In the genomic region with DNA sequence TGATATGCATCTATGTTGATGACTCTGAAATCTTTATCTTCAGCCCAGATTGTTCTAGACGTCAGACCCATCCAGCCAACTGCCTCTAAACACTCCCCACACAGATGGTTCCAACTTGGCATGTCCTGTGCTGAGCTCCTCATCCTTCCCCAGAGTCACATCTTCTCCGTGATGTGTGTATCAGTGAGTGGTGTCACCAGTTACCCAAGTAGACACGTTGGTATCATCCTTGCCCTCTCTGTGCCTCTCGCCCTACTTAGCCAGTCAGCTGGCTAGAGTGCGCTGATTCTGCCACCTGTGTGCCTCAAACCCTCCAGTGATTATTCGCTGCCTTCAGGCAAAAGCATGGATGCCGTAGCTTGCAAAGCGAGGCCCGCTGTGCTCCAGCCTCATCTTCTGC, we compare ENCODE assay signal across 18 cellular contexts. TPM values are rescaled to one million over a fixed set of nuclear protein-coding genes. Genes with fewer than 3 reads are reported as not detected.
DNase-seq lines count a peak whose midpoint lies in the region; ATAC-seq and TF ChIP-seq lines count a peak whose summit lies in the region.
"Had no signal": no experiment of that assay in that cellular context is flagged by ENCODE, and none has a peak within 500 bp of the region (broad histone marks: within the 10 kb centered on the region; RNA-seq: fewer than 3 reads in every experiment).

No MANE protein-coding gene starts in this region.

- intact Hi-C loops in activated CD4-positive, alpha-beta T cell treated with anti-CD3 and anti-CD28 coated beads for 36 hours (cut with DNase I, micrococcal nuclease): no loop called here

- H3K36me3 Mint-ChIP-seq in activated CD4-positive, alpha-beta T cell treated with anti-CD3 and anti-CD28 coated beads for 36 hours (ENCODE audit: low read depth): peaks cover 37% of the 10 kb centered on the region
- H3K36me3 Mint-ChIP-seq in T-helper 2 cell treated with Interferon-gamma antibody and Interleukin-4, amounts not matched to agents 5 μg/mL and 100 μg/mL, for 36 hours (ENCODE audit: low read depth): peaks cover 54% of the 10 kb centered on the region
- H3K36me3 Mint-ChIP-seq in endothelial cell (ENCODE audit: low read depth, unreplicated experiment): peaks cover 26% of the 10 kb centered on the region

- H3K27me3 ChIP-seq in MG63: no peaks in the 10 kb centered on the region
- H3K27me3 ChIP-seq: hepatocyte, ovary, tibial artery had no signal

- H3K9me3 ChIP-seq in MG63: no peaks in the 10 kb centered on the region
- H3K9me3 ChIP-seq: ovary, tibial artery had no signal

- peak; percentile 37 for ATAC-seq in activated CD4-positive, alpha-beta T cell treated with anti-CD3 and anti-CD28 coated beads for 36 hours
- peak; percentile 55 for ATAC-seq in stimulated activated naive CD8-positive, alpha-beta T cell treated with anti-CD3 and anti-CD28 coated beads, Interleukin-15, Interleukin-2, amounts not matched to agents 100 U/mL and 50 U/mL, for 24 hours
- ATAC-seq in HG03159 (IDR thresholded peaks at IDR 0.05; ENCODE audit: unreplicated experiment): no peak

- POLR2A ChIA-PET in activated CD4-positive, alpha-beta T cell treated with anti-CD3 and anti-CD28 coated beads for 36 hours (lab: Charles Lee): no interaction called here

- DNase-seq in activated CD4-positive, alpha-beta T cell treated with anti-CD3 and anti-CD28 coated beads for 36 hours: no peak
- DNase-seq in activated CD4-positive, alpha-beta T cell treated with anti-CD3 and anti-CD28 coated beads for 4 hours: no peak
- DNase-seq in T-helper 2 cell treated with Interferon-gamma antibody and Interleukin-4, amounts not matched to agents 5 μg/mL and 100 μg/mL, for 36 hours (ENCODE audit: low spot score): no peak
- DNase-seq in endothelial cell (ENCODE audit: low spot score): no peak
- DNase-seq in stimulated activated naive CD8-positive, alpha-beta T cell treated with anti-CD3 and anti-CD28 coated beads, Interleukin-15, Interleukin-2, amounts not matched to agents 100 U/mL and 50 U/mL, for 24 hours: no peak
- no peak for DNase-seq in MG63
- DNase-seq in stimulated activated CD4-positive, alpha-beta T cell treated with anti-CD3 and anti-CD28 coated beads, Interleukin-12 subunit alpha, Interleukin-12 subunit beta, amount 100 ng/mL, for 4 hours: no peak
- DNase-seq: 8988T; activated CD8-positive, alpha-beta memory T cell treated with anti-CD3 and anti-CD28 coated beads, Interleukin-2, amount 50 U/mL, for 4 hours; NCI-H1105 treated with DMSO at 0.1 percent for 48 hours; ovary; RPMI8226; stimulated activated CD4-positive, alpha-beta T cell treated with anti-CD3 and anti-CD28 coated beads, Interleukin-4, amount 100 ng/mL, for 24 hours; stimulated activated CD8-positive, alpha-beta memory T cell treated with anti-CD3 and anti-CD28 coated beads, Interleukin-4, amount 100 ng/mL, for 48 hours; tibial artery had no signal

- CTCF ChIA-PET in activated CD4-positive, alpha-beta T cell treated with anti-CD3 and anti-CD28 coated beads for 36 hours (lab: Charles Lee): no interaction called here

- no peaks in the 10 kb centered on the region for H3K36me3 ChIP-seq in MG63
- H3K36me3 ChIP-seq: ovary had no signal

- H3K4me3 Mint-ChIP-seq in activated CD4-positive, alpha-beta T cell treated with anti-CD3 and anti-CD28 coated beads for 36 hours: no peak overlapping the region
- H3K4me3 Mint-ChIP-seq in T-helper 2 cell treated with Interferon-gamma antibody and Interleukin-4, amounts not matched to agents 5 μg/mL and 100 μg/mL, for 36 hours: peak overlapping the region; percentile 69
- peak overlapping the region; percentile 12 for H3K4me3 Mint-ChIP-seq in endothelial cell (ENCODE audit: unreplicated experiment)
- H3K4me3 Mint-ChIP-seq: mesothelial cell of epicardium had no signal

- TF ChIP-seq CTCF in endothelial cell (IDR thresholded peaks at IDR 0.05; ENCODE audit: unreplicated experiment): no peak

- no peaks in the 10 kb centered on the region for H3K27me3 Mint-ChIP-seq in activated CD4-positive, alpha-beta T cell treated with anti-CD3 and anti-CD28 coated beads for 36 hours
- no peaks in the 10 kb centered on the region for H3K27me3 Mint-ChIP-seq in T-helper 2 cell treated with Interferon-gamma antibody and Interleukin-4, amounts not matched to agents 5 μg/mL and 100 μg/mL, for 36 hours (ENCODE audit: low read depth)
- H3K27me3 Mint-ChIP-seq in endothelial cell (ENCODE audit: unreplicated experiment): peaks cover 3% of the 10 kb centered on the region

- no peak overlapping the region for H3K4me3 ChIP-seq in MG63
- H3K4me3 ChIP-seq: hepatocyte, ovary, tibial artery had no signal

- H3K9me3 Mint-ChIP-seq in activated CD4-positive, alpha-beta T cell treated with anti-CD3 and anti-CD28 coated beads for 36 hours (ENCODE audit: low read depth): no peaks in the 10 kb centered on the region
- peaks cover 8% of the 10 kb centered on the region for H3K9me3 Mint-ChIP-seq in T-helper 2 cell treated with Interferon-gamma antibody and Interleukin-4, amounts not matched to agents 5 μg/mL and 100 μg/mL, for 36 hours
- no peaks in the 10 kb centered on the region for H3K9me3 Mint-ChIP-seq in endothelial cell (ENCODE audit: unreplicated experiment)
- H3K9me3 Mint-ChIP-seq: mesothelial cell of epicardium had no signal

- peaks cover 22% of the 10 kb centered on the region for H3K4me1 Mint-ChIP-seq in activated CD4-positive, alpha-beta T cell treated with anti-CD3 and anti-CD28 coated beads for 36 hours
- H3K4me1 Mint-ChIP-seq in T-helper 2 cell treated with Interferon-gamma antibody and Interleukin-4, amounts not matched to agents 5 μg/mL and 100 μg/mL, for 36 hours (ENCODE audit: low read depth): peaks cover 38% of the 10 kb centered on the region
- H3K4me1 Mint-ChIP-seq in endothelial cell (ENCODE audit: unreplicated experiment): peaks cover 9% of the 10 kb centered on the region
- H3K4me1 Mint-ChIP-seq: mesothelial cell of epicardium had no signal

- H3K27ac Mint-ChIP-seq in activated CD4-positive, alpha-beta T cell treated with anti-CD3 and anti-CD28 coated beads for 36 hours: peak overlapping the region; percentile 44
- H3K27ac Mint-ChIP-seq in T-helper 2 cell treated with Interferon-gamma antibody and Interleukin-4, amounts not matched to agents 5 μg/mL and 100 μg/mL, for 36 hours: peak overlapping the region; percentile 96
- peak overlapping the region; percentile 10 for H3K27ac Mint-ChIP-seq in endothelial cell (ENCODE audit: unreplicated experiment)
- H3K27ac Mint-ChIP-seq: mesothelial cell of epicardium had no signal

RNA-seq across cellular contexts. Expression of gene PRIMPOL, which starts 18.6 kb away (rescaled TPM):
- 10 to 100 TPM; 20.4 to 24.3 TPM for total RNA-seq in activated CD4-positive, alpha-beta T cell treated with anti-CD3 and anti-CD28 coated beads for 36 hours
- 12.3 TPM for total RNA-seq in endothelial cell (ENCODE audit: unreplicated experiment)
- total RNA-seq in MG63 (2014; rRNA removed; shearing (Covaris generic); ENCODE audit: low replicate concordance): 15.8 and 21.3 TPM in 2 replicates

RNA-seq across cellular contexts. Expression of gene CASP3, which starts 18.8 kb away (rescaled TPM):
- 10 to 100 TPM; 44.3 to 65.7 TPM for total RNA-seq in activated CD4-positive, alpha-beta T cell treated with anti-CD3 and anti-CD28 coated beads for 36 hours
- total RNA-seq in endothelial cell (ENCODE audit: unreplicated experiment): 53.2 TPM
- 30.8 and 36.7 TPM in 2 replicates for total RNA-seq in MG63 (2014; rRNA removed; shearing (Covaris generic); ENCODE audit: low replicate concordance)

Comparison
In these comparisons a context has a peak if more than half of its experiments do, and no peak if none do; other contexts are left out.
1. H3K27ac Mint-ChIP-seq: peak in every context shown above with its lines; median percentile 96 in T-helper 2 cell treated with Interferon-gamma antibody and Interleukin-4, amounts not matched to agents 5 μg/mL and 100 μg/mL, for 36 hours; 44 in activated CD4-positive, alpha-beta T cell treated with anti-CD3 and anti-CD28 coated beads for 36 hours; 10 in endothelial cell.